In genomic region chrX:37896491-37896890, GRCh38 we compare ENCODE assay signal across 25 cellular contexts.
"Had no signal": no experiment of that assay in that cellular context is flagged by ENCODE, and none has a peak within 500 bp of the region (broad histone marks: within the 10 kb centered on the region; RNA-seq: fewer than 3 reads in every experiment).

No MANE protein-coding gene starts in this region.

- H3K4me1 ChIP-seq: colonic mucosa, gastrocnemius medialis, heart right ventricle, sigmoid colon, stomach, upper lobe of right lung had no signal

- H3K36me3 Mint-ChIP-seq: activated naive CD4-positive, alpha-beta T cell treated with anti-CD3 and anti-CD28 coated beads, Interleukin-2, amount 10 ng/mL, durations not matched to agents 7 days and 5 days; memory B cell; stimulated activated effector memory CD8-positive, alpha-beta T cell treated with anti-CD3 and anti-CD28 coated beads, Interleukin-12 subunit alpha, Interleukin-12 subunit beta, amount 100 ng/mL, for 72 hours had no signal

- H3K4me3 ChIP-seq: colonic mucosa, gastrocnemius medialis, heart right ventricle, mucosa of descending colon, ovary, sigmoid colon, stomach, upper lobe of right lung had no signal

- H3K27ac ChIP-seq: brain microvascular endothelial cell, colonic mucosa, epithelial cell of prostate, gastrocnemius medialis, heart right ventricle, ovary, sigmoid colon, stomach, upper lobe of right lung had no signal

- H3K4me3 Mint-ChIP-seq: activated CD4-positive, alpha-beta T cell treated with anti-CD3 and anti-CD28 coated beads, Interleukin-2, amount 10 ng/mL, durations not matched to agents 7 days and 5 days; activated naive CD4-positive, alpha-beta T cell treated with anti-CD3 and anti-CD28 coated beads, Interleukin-2, amount 10 ng/mL, durations not matched to agents 7 days and 5 days; activated naive CD8-positive, alpha-beta T cell treated with anti-CD3 and anti-CD28 coated beads, Interleukin-2, amount 50 U/mL, for 24 hours; endodermal cell; memory B cell; naive thymus-derived CD4-positive, alpha-beta T cell; stimulated activated effector memory CD8-positive, alpha-beta T cell treated with anti-CD3 and anti-CD28 coated beads, Interleukin-12 subunit alpha, Interleukin-12 subunit beta, amount 100 ng/mL, for 72 hours; T-helper 1 cell treated with Interleukin-12 subunit alpha and Interleukin-12 subunit beta and Interleukin-4 antibody, amounts not matched to agents 30 μg/mL and 1 μg/mL, for 36 hours had no signal

- H3K27me3 Mint-ChIP-seq: activated naive CD4-positive, alpha-beta T cell treated with anti-CD3 and anti-CD28 coated beads, Interleukin-2, amount 10 ng/mL, durations not matched to agents 7 days and 5 days had no signal

- H3K9me3 Mint-ChIP-seq: activated CD4-positive, alpha-beta T cell treated with anti-CD3 and anti-CD28 coated beads, Interleukin-2, amount 10 ng/mL, durations not matched to agents 7 days and 5 days; activated naive CD4-positive, alpha-beta T cell treated with anti-CD3 and anti-CD28 coated beads, Interleukin-2, amount 10 ng/mL, durations not matched to agents 7 days and 5 days; activated naive CD8-positive, alpha-beta T cell treated with anti-CD3 and anti-CD28 coated beads, Interleukin-2, amount 50 U/mL, for 24 hours; memory B cell; stimulated activated effector memory CD8-positive, alpha-beta T cell treated with anti-CD3 and anti-CD28 coated beads, Interleukin-12 subunit alpha, Interleukin-12 subunit beta, amount 100 ng/mL, for 72 hours; T-helper 1 cell treated with Interleukin-12 subunit alpha and Interleukin-12 subunit beta and Interleukin-4 antibody, amounts not matched to agents 30 μg/mL and 1 μg/mL, for 36 hours had no signal

- H3K27ac Mint-ChIP-seq: activated CD4-positive, alpha-beta T cell treated with anti-CD3 and anti-CD28 coated beads, Interleukin-2, amount 10 ng/mL, durations not matched to agents 7 days and 5 days; activated naive CD4-positive, alpha-beta T cell treated with anti-CD3 and anti-CD28 coated beads, Interleukin-2, amount 10 ng/mL, durations not matched to agents 7 days and 5 days; activated naive CD8-positive, alpha-beta T cell treated with anti-CD3 and anti-CD28 coated beads, Interleukin-2, amount 50 U/mL, for 24 hours; endodermal cell; memory B cell; naive thymus-derived CD4-positive, alpha-beta T cell; stimulated activated effector memory CD8-positive, alpha-beta T cell treated with anti-CD3 and anti-CD28 coated beads, Interleukin-12 subunit alpha, Interleukin-12 subunit beta, amount 100 ng/mL, for 72 hours; T-helper 1 cell treated with Interleukin-12 subunit alpha and Interleukin-12 subunit beta and Interleukin-4 antibody, amounts not matched to agents 30 μg/mL and 1 μg/mL, for 36 hours had no signal

- H3K4me1 Mint-ChIP-seq: activated CD4-positive, alpha-beta T cell treated with anti-CD3 and anti-CD28 coated beads, Interleukin-2, amount 10 ng/mL, durations not matched to agents 7 days and 5 days; activated naive CD4-positive, alpha-beta T cell treated with anti-CD3 and anti-CD28 coated beads, Interleukin-2, amount 10 ng/mL, durations not matched to agents 7 days and 5 days; activated naive CD8-positive, alpha-beta T cell treated with anti-CD3 and anti-CD28 coated beads, Interleukin-2, amount 50 U/mL, for 24 hours; memory B cell; naive thymus-derived CD4-positive, alpha-beta T cell; stimulated activated effector memory CD8-positive, alpha-beta T cell treated with anti-CD3 and anti-CD28 coated beads, Interleukin-12 subunit alpha, Interleukin-12 subunit beta, amount 100 ng/mL, for 72 hours had no signal

- ATAC-seq: activated CD4-positive, CD25-positive, alpha-beta regulatory T cell treated with anti-CD3 and anti-CD28 coated beads, Interleukin-2, amount 50 U/mL, for 24 hours; activated naive CD8-positive, alpha-beta T cell treated with anti-CD3 and anti-CD28 coated beads, Interleukin-2, amount 50 U/mL, for 24 hours; gastrocnemius medialis; heart right ventricle; left ventricle myocardium superior; mucosa of descending colon; naive thymus-derived CD4-positive, alpha-beta T cell; stimulated activated effector memory CD8-positive, alpha-beta T cell treated with anti-CD3 and anti-CD28 coated beads, Interleukin-12 subunit alpha, Interleukin-12 subunit beta, amount 100 ng/mL, for 72 hours; upper lobe of right lung had no signal

- H3K36me3 ChIP-seq: brain microvascular endothelial cell, colonic mucosa, gastrocnemius medialis, heart right ventricle, ovary, sigmoid colon, stomach, upper lobe of right lung had no signal

- DNase-seq: activated CD4-positive, alpha-beta T cell treated with anti-CD3 and anti-CD28 coated beads, Interleukin-2, amount 10 ng/mL, durations not matched to agents 7 days and 5 days; activated CD8-positive, alpha-beta memory T cell treated with anti-CD3 and anti-CD28 coated beads, Interleukin-2, amount 50 U/mL, for 4 hours; activated effector memory CD4-positive, alpha-beta T cell treated with Interleukin-2 at 50 U/mL for 16 hours; activated naive CD4-positive, alpha-beta T cell treated with anti-CD3 and anti-CD28 coated beads, Interleukin-2, amount 10 ng/mL, durations not matched to agents 7 days and 5 days; activated naive CD8-positive, alpha-beta T cell treated with anti-CD3 and anti-CD28 coated beads, Interleukin-2, amount 50 U/mL, for 24 hours; activated T-cell treated with anti-CD3 and anti-CD28 coated beads, Interleukin-2, amount 50 U/mL, for 48 hours; brain microvascular endothelial cell; central memory CD4-positive, alpha-beta T cell; colonic mucosa; endodermal cell; gastrocnemius medialis; heart right ventricle; left ventricle myocardium superior; mucosa of descending colon; naive thymus-derived CD4-positive, alpha-beta T cell; ovary; sigmoid colon; stimulated activated CD4-positive, alpha-beta T cell treated with anti-CD3 and anti-CD28 coated beads, Interleukin-4, amount 100 ng/mL, for 24 hours; stomach; upper lobe of right lung had no signal

- H3K9me3 ChIP-seq: colonic mucosa, gastrocnemius medialis, heart right ventricle, mucosa of descending colon, ovary, sigmoid colon, stomach, upper lobe of right lung had no signal

- H3K27me3 ChIP-seq: brain microvascular endothelial cell, colonic mucosa, gastrocnemius medialis, ovary, sigmoid colon, stomach, upper lobe of right lung had no signal
